In genomic region chr14:91300283-91300841, GRCh38 we compare ENCODE assay signal across 19 cellular contexts. TPM values are rescaled to one million over a fixed set of nuclear protein-coding genes. Genes with fewer than 3 reads are reported as not detected.
DNase-seq lines count a peak whose midpoint lies in the region; ATAC-seq and TF ChIP-seq lines count a peak whose summit lies in the region.
"Had no signal": no experiment of that assay in that cellular context is flagged by ENCODE, and none has a peak within 500 bp of the region (broad histone marks: within the 10 kb centered on the region; RNA-seq: fewer than 3 reads in every experiment).

No MANE protein-coding gene starts in this region.

- peaks cover 8% of the 10 kb centered on the region for H3K27me3 Mint-ChIP-seq in GM23338 (ENCODE audit: insufficient read depth, low read depth, poor library complexity)
- H3K27me3 Mint-ChIP-seq in naive thymus-derived CD8-positive, alpha-beta T cell = no peaks in the 10 kb centered on the region

- no peak for TF ChIP-seq CTCF in GM23338 (conservative IDR thresholded peaks at IDR 0.05; ENCODE audit: low read depth in 2 of 2)

- peaks cover 8% of the 10 kb centered on the region; the same call in 1 of the 2 replicates for H3K36me3 ChIP-seq in GM23338 (ENCODE audit: insufficient read depth)
- H3K36me3 ChIP-seq: gastrocnemius medialis had no signal

- peak overlapping the region; percentile 32; the same call in 1 of the 2 replicates for H3K27ac ChIP-seq in GM23338 (ENCODE audit: low read depth)
- H3K27ac ChIP-seq: 22Rv1, C4-2B, gastrocnemius medialis, parathyroid adenoma had no signal

- H4K20me1 ChIP-seq in GM23338 (replicated peaks; ENCODE audit: insufficient read depth) = no peaks in the 10 kb centered on the region; the same call in none of the 2 replicates

- H3K4me3 ChIP-seq in GM23338 = no peak overlapping the region
- H3K4me3 ChIP-seq: gastrocnemius medialis, GM12878 had no signal

- peaks cover 64% of the 10 kb centered on the region for H3K36me3 Mint-ChIP-seq in GM23338 (ENCODE audit: low read depth)
- peaks cover 6 to 98% (median 26%) of the 10 kb centered on the region in 3 donors for H3K36me3 Mint-ChIP-seq in naive thymus-derived CD8-positive, alpha-beta T cell

- peaks cover 17% of the 10 kb centered on the region for H3K4me1 ChIP-seq in GM23338 (ENCODE audit: insufficient read depth)
- H3K4me1 ChIP-seq: gastrocnemius medialis, parathyroid adenoma had no signal

- H3K27ac Mint-ChIP-seq in GM23338 = peak overlapping the region; percentile 84
- H3K27ac Mint-ChIP-seq in naive thymus-derived CD8-positive, alpha-beta T cell = peak overlapping the region in 9 of 10 donors; percentile 7 to 85 (median 56)

- H3K9me3 Mint-ChIP-seq in GM23338 = no peaks in the 10 kb centered on the region
- H3K9me3 Mint-ChIP-seq in naive thymus-derived CD8-positive, alpha-beta T cell = no peaks in the 10 kb centered on the region

- H2AFZ ChIP-seq in GM23338 = no peak overlapping the region
- H2AFZ ChIP-seq: parathyroid adenoma had no signal

- no peaks in the 10 kb centered on the region for H3K9me2 ChIP-seq in GM23338 (ENCODE audit: insufficient read depth)

- H3K4me2 ChIP-seq in GM23338 = no peak overlapping the region

- no peaks in the 10 kb centered on the region for H3K79me2 ChIP-seq in GM23338 (replicated peaks; ENCODE audit: insufficient read depth)

- peak; percentile 26 for DNase-seq in NCI-H2107 treated with DMSO at 0.1 percent for 48 hours (lab: John Stamatoyannopoulos, UW; ENCODE audit: unreplicated experiment)
- no peak for DNase-seq in NCI-H2107 (lab: John Stamatoyannopoulos, UW)
- no peak for DNase-seq in GM23338 (ENCODE audit: low spot score)
- DNase-seq in amniotic epithelial cell (ENCODE audit: low read depth) = peak; percentile 59
- no peak for DNase-seq in naive thymus-derived CD8-positive, alpha-beta T cell
- no peak for DNase-seq in NCI-H69 (lab: John Stamatoyannopoulos, UW)
- DNase-seq: activated gamma-delta T cell treated with Interleukin-2 at 50 U/mL for 16 hours; central memory CD4-positive, alpha-beta T cell; gastrocnemius medialis; H7; NCI-H2081 treated with DMSO at 0.1 percent for 48 hours; T1000 had no signal

- no peaks in the 10 kb centered on the region for H3K27me3 ChIP-seq in GM23338 (ENCODE audit: insufficient read depth)
- H3K27me3 ChIP-seq: gastrocnemius medialis had no signal

- POLR2A ChIA-PET in naive thymus-derived CD8-positive, alpha-beta T cell (lab: Charles Lee) = interaction anchor here (0.5 to 0.6 kb wide), 2 partner anchors 416 to 933 kb away, joined by 3 to 4 read pairs; no protein-coding TSS in a partner anchor

- peaks cover 9% of the 10 kb centered on the region for H3K4me1 Mint-ChIP-seq in GM23338
- H3K4me1 Mint-ChIP-seq in naive thymus-derived CD8-positive, alpha-beta T cell = peaks cover 9 to 25% (median 15%) of the 10 kb centered on the region in 4 donors

- ATAC-seq in GM23338 (no peak), GM18858 (IDR thresholded peaks at IDR 0.05; ENCODE audit: unreplicated experiment) (no peak), GM19395 (IDR thresholded peaks at IDR 0.05; ENCODE audit: unreplicated experiment) (no peak)
- ATAC-seq in naive thymus-derived CD8-positive, alpha-beta T cell = no peak
- ATAC-seq: gastrocnemius medialis, GM12878, Right ventricle myocardium inferior had no signal

- H3K4me3 Mint-ChIP-seq in GM23338 = no peak overlapping the region
- H3K4me3 Mint-ChIP-seq in naive thymus-derived CD8-positive, alpha-beta T cell = no peak overlapping the region

- peaks cover 9% of the 10 kb centered on the region for H3F3A ChIP-seq in GM23338 (replicated peaks; ENCODE audit: low read depth)

TF ChIP-seq in GM23338, 12 proteins besides CTCF, POLR2A, EP300 and RAD21 (continues in another document):
- TF ChIP-seq REST (IDR thresholded peaks at IDR 0.05; ENCODE audit: unreplicated experiment) (no peak), ZNF114 (CRISPR knock-in tag; IDR thresholded peaks at IDR 0.05) (no peak), ETS1 (IDR thresholded peaks at IDR 0.05) (no peak), CREB1 (CRISPR knock-in tag; IDR thresholded peaks at IDR 0.05; ENCODE audit: low read depth) (no peak), NANOG (IDR thresholded peaks at IDR 0.05; ENCODE audit: borderline replicate concordance) (no peak)

RNA-seq across cellular contexts. Expression of gene GPR68, which starts 55.9 kb away (rescaled TPM):
- 0.35 TPM in 2 replicates for total RNA-seq in GM23338 (2014; rRNA removed; shearing (Covaris generic))
- 0.19 and 0.45 TPM in 2 replicates for polyA plus RNA-seq in GM23338 (2016; fragmentation: Nextera tagmentation; extraction: Ambion mirVana)
- total RNA-seq in naive thymus-derived CD8-positive, alpha-beta T cell = under 1 TPM; 0.60 to 0.73 TPM
- 1 to 10 TPM in 1 of 3 donors, under 1 TPM in 2; 0.15 to 7.9 (median 0.82) TPM for polyA plus RNA-seq in naive thymus-derived CD8-positive, alpha-beta T cell

Comparison
In these comparisons a context has a peak if more than half of its experiments do, and no peak if none do; other contexts are left out.
1. DNase-seq: peak in NCI-H2107 treated with DMSO at 0.1 percent for 48 hours (single experiment) and amniotic epithelial cell (single experiment); none in NCI-H2107 (single experiment), GM23338 (single experiment), naive thymus-derived CD8-positive, alpha-beta T cell (0 of 10) and NCI-H69 (single experiment).